ENCODE assay signal across 27 cellular contexts in the genomic region with DNA sequence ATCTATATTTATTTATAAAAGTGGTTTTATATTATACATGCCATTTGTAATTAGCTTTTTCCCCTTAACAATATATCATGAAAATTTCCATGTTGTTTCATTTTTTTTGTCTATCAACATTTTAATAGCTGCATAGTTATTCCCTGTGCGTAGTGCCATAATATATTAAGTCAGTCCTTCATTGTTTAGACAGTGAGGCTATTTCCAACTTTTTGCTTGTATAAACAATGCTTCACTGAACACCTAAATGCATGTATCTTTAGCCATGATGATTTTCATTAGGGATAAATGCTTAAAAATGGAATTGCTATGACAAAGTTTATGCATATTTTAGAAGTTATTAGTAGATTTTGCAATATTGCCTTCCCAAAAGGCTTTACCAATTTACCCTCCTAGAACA.
"Had no signal": no experiment of that assay in that cellular context is flagged by ENCODE, and none has a peak within 500 bp of the region (broad histone marks: within the 10 kb centered on the region; RNA-seq: fewer than 3 reads in every experiment).

No MANE protein-coding gene starts in this region.

- H3K36me3 ChIP-seq: MG63, Peyer's patch had no signal

- H3K4me1 ChIP-seq: Peyer's patch had no signal

- H3K36me3 Mint-ChIP-seq: activated CD4-positive, alpha-beta memory T cell treated with anti-CD3 and anti-CD28 coated beads for 36 hours; activated naive CD4-positive, alpha-beta T cell treated with anti-CD3 and anti-CD28 coated beads, Interleukin-2, amount 10 ng/mL, durations not matched to agents 7 days and 5 days; activated naive CD8-positive, alpha-beta T cell treated with anti-CD3 and anti-CD28 coated beads for 36 hours; IgD-negative memory B cell; T-cell had no signal

- H3K9me3 Mint-ChIP-seq: activated CD4-positive, alpha-beta memory T cell treated with anti-CD3 and anti-CD28 coated beads for 36 hours; activated CD4-positive, alpha-beta T cell treated with anti-CD3 and anti-CD28 coated beads, Interleukin-2, amount 10 ng/mL, durations not matched to agents 7 days and 5 days; activated naive CD4-positive, alpha-beta T cell treated with anti-CD3 and anti-CD28 coated beads, Interleukin-2, amount 10 ng/mL, durations not matched to agents 7 days and 5 days; activated naive CD8-positive, alpha-beta T cell treated with anti-CD3 and anti-CD28 coated beads for 36 hours; IgD-negative memory B cell; T-cell had no signal

- H3K4me3 Mint-ChIP-seq: activated CD4-positive, alpha-beta memory T cell treated with anti-CD3 and anti-CD28 coated beads for 36 hours; activated CD4-positive, alpha-beta T cell treated with anti-CD3 and anti-CD28 coated beads, Interleukin-2, amount 10 ng/mL, durations not matched to agents 7 days and 5 days; activated naive CD4-positive, alpha-beta T cell treated with anti-CD3 and anti-CD28 coated beads, Interleukin-2, amount 10 ng/mL, durations not matched to agents 7 days and 5 days; activated naive CD8-positive, alpha-beta T cell treated with anti-CD3 and anti-CD28 coated beads for 36 hours; activated T-helper 17 cell treated with anti-CD3 and anti-CD28 coated beads, Interleukin-2, amount 50 U/mL, for 72 hours; IgD-negative memory B cell; T-cell had no signal

- H3K27ac ChIP-seq: KMS-11, Peyer's patch had no signal

- H3K9ac ChIP-seq: KMS-11 had no signal

- H3K4me3 ChIP-seq: MG63, Peyer's patch had no signal

- H3K4me2 ChIP-seq: KMS-11 had no signal

- H3K9me3 ChIP-seq: MG63, Peyer's patch had no signal

- H3K4me1 Mint-ChIP-seq: activated CD4-positive, alpha-beta T cell treated with anti-CD3 and anti-CD28 coated beads, Interleukin-2, amount 10 ng/mL, durations not matched to agents 7 days and 5 days; activated naive CD4-positive, alpha-beta T cell treated with anti-CD3 and anti-CD28 coated beads, Interleukin-2, amount 10 ng/mL, durations not matched to agents 7 days and 5 days; activated naive CD8-positive, alpha-beta T cell treated with anti-CD3 and anti-CD28 coated beads for 36 hours; activated T-helper 17 cell treated with anti-CD3 and anti-CD28 coated beads, Interleukin-2, amount 50 U/mL, for 72 hours; IgD-negative memory B cell; T-cell had no signal

- FAIRE-seq: TTC549 had no signal

- DNase-seq: activated CD4-positive, alpha-beta memory T cell treated with anti-CD3 and anti-CD28 coated beads for 36 hours; activated CD4-positive, alpha-beta T cell treated with anti-CD3 and anti-CD28 coated beads, Interleukin-2, amount 10 ng/mL, durations not matched to agents 7 days and 5 days; activated CD4-positive, CD25-positive, alpha-beta regulatory T cell; activated CD8-positive, alpha-beta memory T cell treated with anti-CD3 and anti-CD28 coated beads for 24 hours; activated gamma-delta T cell treated with Interleukin-2 at 50 U/mL for 16 hours; activated naive CD4-positive, alpha-beta T cell treated with anti-CD3 and anti-CD28 coated beads, Interleukin-2, amount 10 ng/mL, durations not matched to agents 7 days and 5 days; activated naive CD8-positive, alpha-beta T cell treated with anti-CD3 and anti-CD28 coated beads for 36 hours; activated T-cell treated with anti-CD3 and anti-CD28 coated beads, Interleukin-2, amount 50 U/mL, for 48 hours; anterior cingulate cortex; cerebellar nuclear complex; MG63; NCI-H1105; NCI-H1436 treated with DMSO at 0.1 percent for 48 hours; NCI-H187; NCI-H2081; NCI-H446 treated with DMSO at 0.1 percent for 48 hours; NCI-H524 treated with DMSO at 0.1 percent for 48 hours; NCI-H82; Peyer's patch; SIG-M5; T-cell; T-helper 2 cell; T1000 had no signal

- H3K27ac Mint-ChIP-seq: activated CD4-positive, alpha-beta memory T cell treated with anti-CD3 and anti-CD28 coated beads for 36 hours; activated CD4-positive, alpha-beta T cell treated with anti-CD3 and anti-CD28 coated beads, Interleukin-2, amount 10 ng/mL, durations not matched to agents 7 days and 5 days; activated naive CD4-positive, alpha-beta T cell treated with anti-CD3 and anti-CD28 coated beads, Interleukin-2, amount 10 ng/mL, durations not matched to agents 7 days and 5 days; activated naive CD8-positive, alpha-beta T cell treated with anti-CD3 and anti-CD28 coated beads for 36 hours; activated T-helper 17 cell treated with anti-CD3 and anti-CD28 coated beads, Interleukin-2, amount 50 U/mL, for 72 hours; IgD-negative memory B cell; T-cell had no signal

- H3K27me3 ChIP-seq: MG63, Peyer's patch had no signal
